ENCODE assay signal across 1 cellular context in the genomic region with DNA sequence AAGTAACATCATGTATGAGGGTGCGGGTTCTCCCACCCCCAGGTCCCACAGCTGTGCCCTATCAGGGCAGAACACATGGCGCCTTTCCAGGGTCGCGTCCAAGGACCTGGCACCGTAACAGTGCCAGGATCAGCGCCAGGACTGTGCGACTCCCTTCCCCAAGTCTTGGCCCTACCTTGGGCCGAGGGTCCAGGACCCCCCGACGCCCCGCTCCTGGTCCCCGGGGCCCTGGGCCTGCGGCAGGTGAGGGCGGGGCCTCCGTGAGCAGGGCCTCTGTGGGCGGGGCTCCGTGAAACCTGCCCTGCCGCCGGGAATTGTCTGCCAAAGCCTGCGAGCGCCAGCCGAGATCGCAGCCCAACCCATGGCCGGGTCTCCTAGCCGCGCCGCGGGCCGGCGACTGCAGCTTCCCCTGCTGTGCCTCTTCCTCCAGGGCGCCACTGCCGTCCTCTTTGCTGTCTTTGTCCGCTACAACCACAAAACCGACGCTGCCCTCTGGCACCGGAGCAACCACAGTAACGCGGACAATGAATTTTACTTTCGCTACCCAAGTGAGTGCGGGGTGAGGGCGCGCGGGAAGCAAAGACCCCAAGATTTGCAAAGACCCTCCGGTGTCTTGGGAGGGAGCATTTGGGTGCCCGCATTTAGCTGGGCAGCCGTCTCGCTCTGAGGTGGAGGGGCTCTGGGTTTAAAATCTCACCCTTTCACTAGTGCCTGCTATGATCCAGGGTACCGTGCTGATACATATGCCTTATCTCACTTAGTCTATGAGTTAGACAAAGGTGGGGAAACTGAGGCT.
TF ChIP-seq lines count a peak whose summit lies in the region.

A gene with protein sequence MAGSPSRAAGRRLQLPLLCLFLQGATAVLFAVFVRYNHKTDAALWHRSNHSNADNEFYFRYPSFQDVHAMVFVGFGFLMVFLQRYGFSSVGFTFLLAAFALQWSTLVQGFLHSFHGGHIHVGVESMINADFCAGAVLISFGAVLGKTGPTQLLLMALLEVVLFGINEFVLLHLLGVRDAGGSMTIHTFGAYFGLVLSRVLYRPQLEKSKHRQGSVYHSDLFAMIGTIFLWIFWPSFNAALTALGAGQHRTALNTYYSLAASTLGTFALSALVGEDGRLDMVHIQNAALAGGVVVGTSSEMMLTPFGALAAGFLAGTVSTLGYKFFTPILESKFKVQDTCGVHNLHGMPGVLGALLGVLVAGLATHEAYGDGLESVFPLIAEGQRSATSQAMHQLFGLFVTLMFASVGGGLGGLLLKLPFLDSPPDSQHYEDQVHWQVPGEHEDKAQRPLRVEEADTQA (plus strand): TSS at position 323 of the 796 bp plus-strand sequence. CDS start 39 bp downstream, at position 362.

TF ChIP-seq in HepG2, 621 proteins besides CTCF, POLR2A, EP300 and RAD21 (continued from another document and continues in another):
- TF ChIP-seq, protein P1, sequence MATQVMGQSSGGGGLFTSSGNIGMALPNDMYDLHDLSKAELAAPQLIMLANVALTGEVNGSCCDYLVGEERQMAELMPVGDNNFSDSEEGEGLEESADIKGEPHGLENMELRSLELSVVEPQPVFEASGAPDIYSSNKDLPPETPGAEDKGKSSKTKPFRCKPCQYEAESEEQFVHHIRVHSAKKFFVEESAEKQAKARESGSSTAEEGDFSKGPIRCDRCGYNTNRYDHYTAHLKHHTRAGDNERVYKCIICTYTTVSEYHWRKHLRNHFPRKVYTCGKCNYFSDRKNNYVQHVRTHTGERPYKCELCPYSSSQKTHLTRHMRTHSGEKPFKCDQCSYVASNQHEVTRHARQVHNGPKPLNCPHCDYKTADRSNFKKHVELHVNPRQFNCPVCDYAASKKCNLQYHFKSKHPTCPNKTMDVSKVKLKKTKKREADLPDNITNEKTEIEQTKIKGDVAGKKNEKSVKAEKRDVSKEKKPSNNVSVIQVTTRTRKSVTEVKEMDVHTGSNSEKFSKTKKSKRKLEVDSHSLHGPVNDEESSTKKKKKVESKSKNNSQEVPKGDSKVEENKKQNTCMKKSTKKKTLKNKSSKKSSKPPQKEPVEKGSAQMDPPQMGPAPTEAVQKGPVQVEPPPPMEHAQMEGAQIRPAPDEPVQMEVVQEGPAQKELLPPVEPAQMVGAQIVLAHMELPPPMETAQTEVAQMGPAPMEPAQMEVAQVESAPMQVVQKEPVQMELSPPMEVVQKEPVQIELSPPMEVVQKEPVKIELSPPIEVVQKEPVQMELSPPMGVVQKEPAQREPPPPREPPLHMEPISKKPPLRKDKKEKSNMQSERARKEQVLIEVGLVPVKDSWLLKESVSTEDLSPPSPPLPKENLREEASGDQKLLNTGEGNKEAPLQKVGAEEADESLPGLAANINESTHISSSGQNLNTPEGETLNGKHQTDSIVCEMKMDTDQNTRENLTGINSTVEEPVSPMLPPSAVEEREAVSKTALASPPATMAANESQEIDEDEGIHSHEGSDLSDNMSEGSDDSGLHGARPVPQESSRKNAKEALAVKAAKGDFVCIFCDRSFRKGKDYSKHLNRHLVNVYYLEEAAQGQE (IDR thresholded peaks at IDR 0.05; ENCODE audit: borderline replicate concordance in 1 of 2, low read depth in 1 of 2, low read length in 2 of 2) = peak in 1 of 2 experiments; percentile 64; a peak in 1 of 4 replicates
- TF ChIP-seq MED13 (CRISPR knock-in tag; IDR thresholded peaks at IDR 0.05) = peak; percentile 81
- TF ChIP-seq, protein P2, sequence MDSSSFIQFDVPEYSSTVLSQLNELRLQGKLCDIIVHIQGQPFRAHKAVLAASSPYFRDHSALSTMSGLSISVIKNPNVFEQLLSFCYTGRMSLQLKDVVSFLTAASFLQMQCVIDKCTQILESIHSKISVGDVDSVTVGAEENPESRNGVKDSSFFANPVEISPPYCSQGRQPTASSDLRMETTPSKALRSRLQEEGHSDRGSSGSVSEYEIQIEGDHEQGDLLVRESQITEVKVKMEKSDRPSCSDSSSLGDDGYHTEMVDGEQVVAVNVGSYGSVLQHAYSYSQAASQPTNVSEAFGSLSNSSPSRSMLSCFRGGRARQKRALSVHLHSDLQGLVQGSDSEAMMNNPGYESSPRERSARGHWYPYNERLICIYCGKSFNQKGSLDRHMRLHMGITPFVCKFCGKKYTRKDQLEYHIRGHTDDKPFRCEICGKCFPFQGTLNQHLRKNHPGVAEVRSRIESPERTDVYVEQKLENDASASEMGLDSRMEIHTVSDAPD (CRISPR knock-in tag; IDR thresholded peaks at IDR 0.05) = peak; percentile 28; the same call in 1 of the 2 replicates
- TF ChIP-seq, protein P3, sequence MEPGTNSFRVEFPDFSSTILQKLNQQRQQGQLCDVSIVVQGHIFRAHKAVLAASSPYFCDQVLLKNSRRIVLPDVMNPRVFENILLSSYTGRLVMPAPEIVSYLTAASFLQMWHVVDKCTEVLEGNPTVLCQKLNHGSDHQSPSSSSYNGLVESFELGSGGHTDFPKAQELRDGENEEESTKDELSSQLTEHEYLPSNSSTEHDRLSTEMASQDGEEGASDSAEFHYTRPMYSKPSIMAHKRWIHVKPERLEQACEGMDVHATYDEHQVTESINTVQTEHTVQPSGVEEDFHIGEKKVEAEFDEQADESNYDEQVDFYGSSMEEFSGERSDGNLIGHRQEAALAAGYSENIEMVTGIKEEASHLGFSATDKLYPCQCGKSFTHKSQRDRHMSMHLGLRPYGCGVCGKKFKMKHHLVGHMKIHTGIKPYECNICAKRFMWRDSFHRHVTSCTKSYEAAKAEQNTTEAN (CRISPR knock-in tag; conservative IDR thresholded peaks at IDR 0.05) = 0 out of 2 replicates have a peak, but pooled peaks have one; percentile 46
- peak; percentile 61; the same call in 1 of the 2 replicates for TF ChIP-seq HOXD1 (CRISPR knock-in tag; IDR thresholded peaks at IDR 0.05)
- peak; percentile 54; the same call in 1 of the 2 replicates for TF ChIP-seq ATF7-NPFF (CRISPR knock-in tag; IDR thresholded peaks at IDR 0.05; ENCODE audit: low read depth)
- TF ChIP-seq FOXK1 (CRISPR knock-in tag; IDR thresholded peaks at IDR 0.05; ENCODE audit: borderline replicate concordance, low read depth) = 0 out of 2 replicates have a peak, but pooled peaks have one; percentile 15
- TF ChIP-seq, protein P4, sequence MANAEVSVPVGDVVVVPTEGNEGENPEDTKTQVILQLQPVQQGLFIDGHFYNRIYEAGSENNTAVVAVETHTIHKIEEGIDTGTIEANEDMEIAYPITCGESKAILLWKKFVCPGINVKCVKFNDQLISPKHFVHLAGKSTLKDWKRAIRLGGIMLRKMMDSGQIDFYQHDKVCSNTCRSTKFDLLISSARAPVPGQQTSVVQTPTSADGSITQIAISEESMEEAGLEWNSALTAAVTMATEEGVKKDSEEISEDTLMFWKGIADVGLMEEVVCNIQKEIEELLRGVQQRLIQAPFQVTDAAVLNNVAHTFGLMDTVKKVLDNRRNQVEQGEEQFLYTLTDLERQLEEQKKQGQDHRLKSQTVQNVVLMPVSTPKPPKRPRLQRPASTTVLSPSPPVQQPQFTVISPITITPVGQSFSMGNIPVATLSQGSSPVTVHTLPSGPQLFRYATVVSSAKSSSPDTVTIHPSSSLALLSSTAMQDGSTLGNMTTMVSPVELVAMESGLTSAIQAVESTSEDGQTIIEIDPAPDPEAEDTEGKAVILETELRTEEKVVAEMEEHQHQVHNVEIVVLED (CRISPR knock-in tag; IDR thresholded peaks at IDR 0.05; ENCODE audit: borderline replicate concordance) = no peak
- no peak for TF ChIP-seq ZNF382 (CRISPR knock-in tag; IDR thresholded peaks at IDR 0.05; ENCODE audit: borderline replicate concordance)
- TF ChIP-seq, protein P5, sequence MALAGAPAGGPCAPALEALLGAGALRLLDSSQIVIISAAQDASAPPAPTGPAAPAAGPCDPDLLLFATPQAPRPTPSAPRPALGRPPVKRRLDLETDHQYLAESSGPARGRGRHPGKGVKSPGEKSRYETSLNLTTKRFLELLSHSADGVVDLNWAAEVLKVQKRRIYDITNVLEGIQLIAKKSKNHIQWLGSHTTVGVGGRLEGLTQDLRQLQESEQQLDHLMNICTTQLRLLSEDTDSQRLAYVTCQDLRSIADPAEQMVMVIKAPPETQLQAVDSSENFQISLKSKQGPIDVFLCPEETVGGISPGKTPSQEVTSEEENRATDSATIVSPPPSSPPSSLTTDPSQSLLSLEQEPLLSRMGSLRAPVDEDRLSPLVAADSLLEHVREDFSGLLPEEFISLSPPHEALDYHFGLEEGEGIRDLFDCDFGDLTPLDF (CRISPR knock-in tag; IDR thresholded peaks at IDR 0.05) = no peak; the same call in 1 of the 2 replicates
- TF ChIP-seq, protein P6, sequence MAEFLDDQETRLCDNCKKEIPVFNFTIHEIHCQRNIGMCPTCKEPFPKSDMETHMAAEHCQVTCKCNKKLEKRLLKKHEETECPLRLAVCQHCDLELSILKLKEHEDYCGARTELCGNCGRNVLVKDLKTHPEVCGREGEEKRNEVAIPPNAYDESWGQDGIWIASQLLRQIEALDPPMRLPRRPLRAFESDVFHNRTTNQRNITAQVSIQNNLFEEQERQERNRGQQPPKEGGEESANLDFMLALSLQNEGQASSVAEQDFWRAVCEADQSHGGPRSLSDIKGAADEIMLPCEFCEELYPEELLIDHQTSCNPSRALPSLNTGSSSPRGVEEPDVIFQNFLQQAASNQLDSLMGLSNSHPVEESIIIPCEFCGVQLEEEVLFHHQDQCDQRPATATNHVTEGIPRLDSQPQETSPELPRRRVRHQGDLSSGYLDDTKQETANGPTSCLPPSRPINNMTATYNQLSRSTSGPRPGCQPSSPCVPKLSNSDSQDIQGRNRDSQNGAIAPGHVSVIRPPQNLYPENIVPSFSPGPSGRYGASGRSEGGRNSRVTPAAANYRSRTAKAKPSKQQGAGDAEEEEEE (CRISPR knock-in tag; IDR thresholded peaks at IDR 0.05; ENCODE audit: borderline replicate concordance) = no peak
- TF ChIP-seq SAP130 (CRISPR knock-in tag; IDR thresholded peaks at IDR 0.05; ENCODE audit: low read depth) = peak; percentile 86
- TF ChIP-seq, protein P7, sequence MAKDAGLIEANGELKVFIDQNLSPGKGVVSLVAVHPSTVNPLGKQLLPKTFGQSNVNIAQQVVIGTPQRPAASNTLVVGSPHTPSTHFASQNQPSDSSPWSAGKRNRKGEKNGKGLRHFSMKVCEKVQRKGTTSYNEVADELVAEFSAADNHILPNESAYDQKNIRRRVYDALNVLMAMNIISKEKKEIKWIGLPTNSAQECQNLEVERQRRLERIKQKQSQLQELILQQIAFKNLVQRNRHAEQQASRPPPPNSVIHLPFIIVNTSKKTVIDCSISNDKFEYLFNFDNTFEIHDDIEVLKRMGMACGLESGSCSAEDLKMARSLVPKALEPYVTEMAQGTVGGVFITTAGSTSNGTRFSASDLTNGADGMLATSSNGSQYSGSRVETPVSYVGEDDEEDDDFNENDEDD (CRISPR knock-in tag; IDR thresholded peaks at IDR 0.05; ENCODE audit: borderline replicate concordance) = no peak
- TF ChIP-seq, protein P8, sequence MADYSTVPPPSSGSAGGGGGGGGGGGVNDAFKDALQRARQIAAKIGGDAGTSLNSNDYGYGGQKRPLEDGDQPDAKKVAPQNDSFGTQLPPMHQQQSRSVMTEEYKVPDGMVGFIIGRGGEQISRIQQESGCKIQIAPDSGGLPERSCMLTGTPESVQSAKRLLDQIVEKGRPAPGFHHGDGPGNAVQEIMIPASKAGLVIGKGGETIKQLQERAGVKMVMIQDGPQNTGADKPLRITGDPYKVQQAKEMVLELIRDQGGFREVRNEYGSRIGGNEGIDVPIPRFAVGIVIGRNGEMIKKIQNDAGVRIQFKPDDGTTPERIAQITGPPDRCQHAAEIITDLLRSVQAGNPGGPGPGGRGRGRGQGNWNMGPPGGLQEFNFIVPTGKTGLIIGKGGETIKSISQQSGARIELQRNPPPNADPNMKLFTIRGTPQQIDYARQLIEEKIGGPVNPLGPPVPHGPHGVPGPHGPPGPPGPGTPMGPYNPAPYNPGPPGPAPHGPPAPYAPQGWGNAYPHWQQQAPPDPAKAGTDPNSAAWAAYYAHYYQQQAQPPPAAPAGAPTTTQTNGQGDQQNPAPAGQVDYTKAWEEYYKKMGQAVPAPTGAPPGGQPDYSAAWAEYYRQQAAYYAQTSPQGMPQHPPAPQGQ (CRISPR knock-in tag; IDR thresholded peaks at IDR 0.05; ENCODE audit: borderline replicate concordance) = no peak
- TF ChIP-seq, protein P9, sequence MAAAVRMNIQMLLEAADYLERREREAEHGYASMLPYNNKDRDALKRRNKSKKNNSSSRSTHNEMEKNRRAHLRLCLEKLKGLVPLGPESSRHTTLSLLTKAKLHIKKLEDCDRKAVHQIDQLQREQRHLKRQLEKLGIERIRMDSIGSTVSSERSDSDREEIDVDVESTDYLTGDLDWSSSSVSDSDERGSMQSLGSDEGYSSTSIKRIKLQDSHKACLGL (CRISPR knock-in tag; IDR thresholded peaks at IDR 0.05) = peak; percentile 70
- TF ChIP-seq, protein P10, sequence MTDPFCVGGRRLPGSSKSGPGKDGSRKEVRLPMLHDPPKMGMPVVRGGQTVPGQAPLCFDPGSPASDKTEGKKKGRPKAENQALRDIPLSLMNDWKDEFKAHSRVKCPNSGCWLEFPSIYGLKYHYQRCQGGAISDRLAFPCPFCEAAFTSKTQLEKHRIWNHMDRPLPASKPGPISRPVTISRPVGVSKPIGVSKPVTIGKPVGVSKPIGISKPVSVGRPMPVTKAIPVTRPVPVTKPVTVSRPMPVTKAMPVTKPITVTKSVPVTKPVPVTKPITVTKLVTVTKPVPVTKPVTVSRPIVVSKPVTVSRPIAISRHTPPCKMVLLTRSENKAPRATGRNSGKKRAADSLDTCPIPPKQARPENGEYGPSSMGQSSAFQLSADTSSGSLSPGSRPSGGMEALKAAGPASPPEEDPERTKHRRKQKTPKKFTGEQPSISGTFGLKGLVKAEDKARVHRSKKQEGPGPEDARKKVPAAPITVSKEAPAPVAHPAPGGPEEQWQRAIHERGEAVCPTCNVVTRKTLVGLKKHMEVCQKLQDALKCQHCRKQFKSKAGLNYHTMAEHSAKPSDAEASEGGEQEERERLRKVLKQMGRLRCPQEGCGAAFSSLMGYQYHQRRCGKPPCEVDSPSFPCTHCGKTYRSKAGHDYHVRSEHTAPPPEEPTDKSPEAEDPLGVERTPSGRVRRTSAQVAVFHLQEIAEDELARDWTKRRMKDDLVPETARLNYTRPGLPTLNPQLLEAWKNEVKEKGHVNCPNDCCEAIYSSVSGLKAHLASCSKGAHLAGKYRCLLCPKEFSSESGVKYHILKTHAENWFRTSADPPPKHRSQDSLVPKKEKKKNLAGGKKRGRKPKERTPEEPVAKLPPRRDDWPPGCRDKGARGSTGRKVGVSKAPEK (CRISPR knock-in tag; IDR thresholded peaks at IDR 0.05; ENCODE audit: borderline replicate concordance) = peak; percentile 73; the same call in 1 of the 2 replicates
- TF ChIP-seq TSC22D2 (CRISPR knock-in tag; IDR thresholded peaks at IDR 0.05; ENCODE audit: borderline replicate concordance) = peak; percentile 89
- TF ChIP-seq, protein P11, sequence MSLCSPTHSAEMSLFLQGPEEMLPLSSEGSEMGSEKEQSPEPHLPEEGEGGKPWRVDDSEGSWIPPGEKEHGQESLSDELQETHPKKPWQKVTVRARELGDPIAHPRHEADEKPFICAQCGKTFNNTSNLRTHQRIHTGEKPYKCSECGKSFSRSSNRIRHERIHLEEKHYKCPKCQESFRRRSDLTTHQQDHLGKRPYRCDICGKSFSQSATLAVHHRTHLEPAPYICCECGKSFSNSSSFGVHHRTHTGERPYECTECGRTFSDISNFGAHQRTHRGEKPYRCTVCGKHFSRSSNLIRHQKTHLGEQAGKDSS (CRISPR knock-in tag; IDR thresholded peaks at IDR 0.05; ENCODE audit: borderline replicate concordance, low read depth) = peak; percentile 80; the same call in 1 of the 2 replicates
- 0 out of 2 replicates have a peak, but pooled peaks have one; percentile 38 for TF ChIP-seq ZNF292 (CRISPR knock-in tag; IDR thresholded peaks at IDR 0.05; ENCODE audit: borderline replicate concordance, low read depth)
